Comparison of ENCODE assay signal across 12 cellular contexts in the genomic region with DNA sequence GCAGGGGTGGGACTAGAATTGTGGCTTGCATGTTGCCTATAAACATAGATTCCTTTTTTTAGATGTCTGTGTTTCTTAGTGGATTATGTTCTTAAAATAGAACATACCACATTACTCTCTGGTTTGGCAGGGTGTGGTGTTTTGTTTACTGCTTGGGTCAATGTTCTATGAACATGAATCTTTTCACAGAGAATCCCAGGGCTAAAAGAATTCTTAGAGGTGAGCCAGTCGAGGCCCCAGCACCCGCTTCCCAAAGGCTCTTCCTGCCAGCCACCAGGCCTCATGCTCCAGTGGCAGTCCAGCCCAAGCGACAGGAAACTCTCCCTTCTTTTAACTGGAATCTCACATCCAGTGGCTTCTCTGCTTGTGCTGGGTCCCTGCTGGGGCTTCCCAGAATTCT.
DNase-seq lines count a peak whose midpoint lies in the region; ATAC-seq and TF ChIP-seq lines count a peak whose summit lies in the region.
"Had no signal": no experiment of that assay in that cellular context is flagged by ENCODE, and none has a peak within 500 bp of the region (broad histone marks: within the 10 kb centered on the region; RNA-seq: fewer than 3 reads in every experiment).

No MANE protein-coding gene starts in this region.

- POLR2A ChIA-PET in HCT116 (lab: Charles Lee), result no interaction called here

- peak overlapping the region; percentile 90 for H3K27ac Mint-ChIP-seq in stimulated activated naive B cell treated with anti-CD40 and anti-IgM and Interleukin-4, amounts not matched to agents 10 μg/mL and 1 μg/mL and 100 μg/mL, for 72 hours
- peak overlapping the region in 1 of 2 donors; percentile 4 for H3K27ac Mint-ChIP-seq in stimulated activated naive CD8-positive, alpha-beta T cell treated with anti-CD3 and anti-CD28 coated beads, Interleukin-15, amount 100 ng/mL, for 72 hours

- H3K27me3 Mint-ChIP-seq in stimulated activated naive B cell treated with anti-CD40 and anti-IgM and Interleukin-4, amounts not matched to agents 10 μg/mL and 1 μg/mL and 100 μg/mL, for 72 hours, result no peaks in the 10 kb centered on the region
- H3K27me3 Mint-ChIP-seq in stimulated activated naive CD8-positive, alpha-beta T cell treated with anti-CD3 and anti-CD28 coated beads, Interleukin-15, amount 100 ng/mL, for 72 hours, result no peaks in the 10 kb centered on the region

- H3K4me2 ChIP-seq in HCT116 (ENCODE audit: low read length) (peak overlapping the region; percentile 34), hepatocyte (no peak overlapping the region)

- no peak for ATAC-seq in HCT116
- no peak for ATAC-seq in stimulated activated naive B cell treated with anti-CD40 and anti-IgM and Interleukin-4, amounts not matched to agents 10 μg/mL and 1 μg/mL and 100 μg/mL, for 72 hours (replicated peaks)
- ATAC-seq in GM21786 (IDR thresholded peaks at IDR 0.05; ENCODE audit: unreplicated experiment), result no peak
- ATAC-seq in HG03039 (IDR thresholded peaks at IDR 0.05; ENCODE audit: unreplicated experiment), result no peak
- no peak for ATAC-seq in stimulated activated naive CD8-positive, alpha-beta T cell treated with anti-CD3 and anti-CD28 coated beads, Interleukin-15, amount 100 ng/mL, for 72 hours

- TF ChIP-seq POLR2A in HCT116 (IDR thresholded peaks at IDR 0.05; ENCODE audit: borderline replicate concordance, extremely low read depth, insufficient read depth, insufficient read length), result no peak

- no peak for TF ChIP-seq RAD21 in HCT116 (IDR thresholded peaks at IDR 0.05; ENCODE audit: low read depth)

- H3K27ac ChIP-seq in HCT116 (ENCODE audit: low read depth, low read length) (no peak overlapping the region), ascending aorta (peak overlapping the region; percentile 77 to 79), hepatocyte (peak overlapping the region; percentile 10)
- H3K27ac ChIP-seq: HL-60, ovary had no signal

- H3K36me3 ChIP-seq in HCT116 (ENCODE audit: control insufficient read depth in 1 of 2, insufficient read depth in 2 of 2, low read length in 2 of 2), result no peaks in the 10 kb centered on the region
- no peaks in the 10 kb centered on the region for H3K36me3 ChIP-seq in ascending aorta
- no peaks in the 10 kb centered on the region for H3K36me3 ChIP-seq in hepatocyte (replicated peaks; ENCODE audit: insufficient read depth, low read depth)
- H3K36me3 ChIP-seq: ovary had no signal

- no peak for TF ChIP-seq CTCF in HCT116 (IDR thresholded peaks at IDR 0.05 in 2 of 3, conservative IDR thresholded peaks at IDR 0.05 in 1 of 3; ENCODE audit: borderline replicate concordance in 1 of 3, insufficient read depth in 1 of 3, low read depth in 2 of 3, low read length in 2 of 3)
- no peak for TF ChIP-seq CTCF in ascending aorta (IDR thresholded peaks at IDR 0.05)
- no peak for TF ChIP-seq CTCF in hepatocyte (IDR thresholded peaks at IDR 0.05; ENCODE audit: poor library complexity)

- DNase-seq in HCT116 (ENCODE audit: low read depth, low spot score) (no peak), ascending aorta (ENCODE audit: low spot score in 2 of 2) (no peak), hepatocyte (ENCODE audit: low spot score) (no peak), NCI-H82 (lab: John Stamatoyannopoulos, UW) (no peak)
- DNase-seq in stimulated activated naive B cell treated with anti-CD40 and anti-IgM and Interleukin-4, amounts not matched to agents 10 μg/mL and 1 μg/mL and 100 μg/mL, for 72 hours, result no peak
- no peak for DNase-seq in stimulated activated naive CD8-positive, alpha-beta T cell treated with anti-CD3 and anti-CD28 coated beads, Interleukin-15, amount 100 ng/mL, for 72 hours
- DNase-seq: NCI-H2081 treated with DMSO at 0.1 percent for 48 hours; ovary; stimulated activated CD8-positive, alpha-beta memory T cell treated with anti-CD3 and anti-CD28 coated beads, Interleukin-4, amount 100 ng/mL, for 48 hours had no signal

- H3K4me3 Mint-ChIP-seq in stimulated activated naive B cell treated with anti-CD40 and anti-IgM and Interleukin-4, amounts not matched to agents 10 μg/mL and 1 μg/mL and 100 μg/mL, for 72 hours, result peak overlapping the region; percentile 40 to 56
- H3K4me3 Mint-ChIP-seq in stimulated activated naive CD8-positive, alpha-beta T cell treated with anti-CD3 and anti-CD28 coated beads, Interleukin-15, amount 100 ng/mL, for 72 hours, result no peak overlapping the region

- RAD21 ChIA-PET in HCT116 (lab: Charles Lee; ENCODE audit: low non-redundant PET in 1 of 2, low total read pairs in 2 of 2, uncharacterized antibody in 2 of 2, unreplicated experiment in 2 of 2), result no interaction called here

- H3K79me2 ChIP-seq in HCT116 (ENCODE audit: insufficient read depth, low read length) (peaks cover 79% of the 10 kb centered on the region), hepatocyte (peaks cover 5% of the 10 kb centered on the region)

- no peak overlapping the region for H3K9ac ChIP-seq in HCT116 (ENCODE audit: low read length)

- no peaks in the 10 kb centered on the region; the same call in 1 of the 2 replicates for H4K20me1 ChIP-seq in HCT116 (ENCODE audit: insufficient read depth)
- H4K20me1 ChIP-seq in hepatocyte (ENCODE audit: insufficient read depth, poor library complexity, severe bottlenecking), result no peaks in the 10 kb centered on the region

- H3K9me3 ChIP-seq in HCT116 (ENCODE audit: control insufficient read depth in 1 of 2, insufficient read depth in 1 of 2, low read depth in 1 of 2, low read length in 2 of 2), result no peaks in the 10 kb centered on the region
- H3K9me3 ChIP-seq in ascending aorta, result no peaks in the 10 kb centered on the region
- H3K9me3 ChIP-seq in hepatocyte (ENCODE audit: low read depth), result no peaks in the 10 kb centered on the region
- H3K9me3 ChIP-seq: ovary had no signal

- H3K4me1 ChIP-seq in HCT116 (ENCODE audit: control insufficient read depth in 1 of 2, insufficient read depth in 2 of 2, low read length in 2 of 2) (peaks cover 15 to 29% of the 10 kb centered on the region in 2 experiments), ascending aorta (peaks cover 7 to 35% of the 10 kb centered on the region in 2 donors), hepatocyte (ENCODE audit: insufficient read depth) (peaks cover 11% of the 10 kb centered on the region)

- intact Hi-C loops in HCT116 (cut with micrococcal nuclease), result no loop called here
- intact Hi-C loops in ascending aorta (cut with DNase I), result no loop called here

- H3K36me3 Mint-ChIP-seq in stimulated activated naive B cell treated with anti-CD40 and anti-IgM and Interleukin-4, amounts not matched to agents 10 μg/mL and 1 μg/mL and 100 μg/mL, for 72 hours, result peaks cover 62 to 67% of the 10 kb centered on the region in 2 donors

- CTCF ChIA-PET in HCT116 (lab: Charles Lee), result no interaction called here

- H3K4me3 ChIP-seq in HCT116 (replicated peaks in 1 of 2; ENCODE audit: low read depth in 1 of 2, low read length in 2 of 2), result no peak overlapping the region
- no peak overlapping the region for H3K4me3 ChIP-seq in ascending aorta
- no peak overlapping the region for H3K4me3 ChIP-seq in hepatocyte
- H3K4me3 ChIP-seq: ovary had no signal

- H2AFZ ChIP-seq in HCT116 (ENCODE audit: low read depth, low read length, poor library complexity, severe bottlenecking) (no peak overlapping the region), hepatocyte (no peak overlapping the region)

- H3K27me3 ChIP-seq in HCT116 (ENCODE audit: insufficient read depth, low read length), result no peaks in the 10 kb centered on the region
- H3K27me3 ChIP-seq in ascending aorta, result no peaks in the 10 kb centered on the region
- no peaks in the 10 kb centered on the region for H3K27me3 ChIP-seq in hepatocyte
- H3K27me3 ChIP-seq: ovary had no signal

- peaks cover 35 to 83% of the 10 kb centered on the region in 2 donors for H3K4me1 Mint-ChIP-seq in stimulated activated naive B cell treated with anti-CD40 and anti-IgM and Interleukin-4, amounts not matched to agents 10 μg/mL and 1 μg/mL and 100 μg/mL, for 72 hours
- no peaks in the 10 kb centered on the region for H3K4me1 Mint-ChIP-seq in stimulated activated naive CD8-positive, alpha-beta T cell treated with anti-CD3 and anti-CD28 coated beads, Interleukin-15, amount 100 ng/mL, for 72 hours

- H3K9me2 ChIP-seq in HCT116 (ENCODE audit: insufficient read depth), result no peaks in the 10 kb centered on the region
- no peaks in the 10 kb centered on the region for H3K9me2 ChIP-seq in hepatocyte (replicated peaks; ENCODE audit: insufficient read depth)

- no peaks in the 10 kb centered on the region for H3K9me3 Mint-ChIP-seq in stimulated activated naive B cell treated with anti-CD40 and anti-IgM and Interleukin-4, amounts not matched to agents 10 μg/mL and 1 μg/mL and 100 μg/mL, for 72 hours
- H3K9me3 Mint-ChIP-seq in stimulated activated naive CD8-positive, alpha-beta T cell treated with anti-CD3 and anti-CD28 coated beads, Interleukin-15, amount 100 ng/mL, for 72 hours, result no peaks in the 10 kb centered on the region

- no TSS peak for BruUV-seq in HCT116 (replicated peaks; lab: Mats Ljungman, UMichigan)

- WGBS in hepatocyte (ENCODE audit: low lambda C conversion rate, missing lambda C conversion rate), result 74% methylated on average over 3 of the region's 3 CpGs

TF ChIP-seq in HCT116, 20 proteins besides CTCF, POLR2A, EP300 and RAD21:
- TF ChIP-seq EZH2phosphoT487 (IDR thresholded peaks at IDR 0.05; ENCODE audit: borderline replicate concordance), result no peak

Comparison
In these comparisons a context has a peak if more than half of its experiments do, and no peak if none do; other contexts are left out.
1. H3K4me3 Mint-ChIP-seq: peak in stimulated activated naive B cell treated with anti-CD40 and anti-IgM and Interleukin-4, amounts not matched to agents 10 μg/mL and 1 μg/mL and 100 μg/mL, for 72 hours (2 of 2); none in stimulated activated naive CD8-positive, alpha-beta T cell treated with anti-CD3 and anti-CD28 coated beads, Interleukin-15, amount 100 ng/mL, for 72 hours (0 of 2).